9 cellular contexts compared by ENCODE assay signal in genomic region chr6:2845880-2846208, GRCh38. TPM values are rescaled to one million over a fixed set of nuclear protein-coding genes. Genes with fewer than 3 reads are reported as not detected.
DNase-seq lines count a peak whose midpoint lies in the region; ATAC-seq and TF ChIP-seq lines count a peak whose summit lies in the region.
"Had no signal": no experiment of that assay in that cellular context is flagged by ENCODE, and none has a peak within 500 bp of the region (broad histone marks: within the 10 kb centered on the region; RNA-seq: fewer than 3 reads in every experiment).

No MANE protein-coding gene starts in this region.

- H3K4me3 Mint-ChIP-seq in activated T-cell treated with anti-CD3 and anti-CD28 coated beads, Interleukin-2, amount 50 U/mL, for 4 hours = peak overlapping the region; percentile 46
- peak overlapping the region; percentile 27 to 54 (median 44) for H3K4me3 Mint-ChIP-seq in T-cell

- H3K4me1 ChIP-seq in esophagus muscularis mucosa (peaks cover 33 to 41% (median 34%) of the 10 kb centered on the region in 4 donors), stomach (peaks cover 15 to 57% (median 34%) of the 10 kb centered on the region in 4 donors), neuronal stem cell (ENCODE audit: control insufficient read depth in 2 of 2, insufficient read depth in 1 of 2, low read depth in 1 of 2, low read length in 2 of 2) (peaks cover 3 to 5% of the 10 kb centered on the region in 2 donors)

- H2BK120ac ChIP-seq in neuronal stem cell (ENCODE audit: low read depth, low read length) = no peak overlapping the region

- no peak overlapping the region for H3K14ac ChIP-seq in neuronal stem cell (ENCODE audit: low read length)

- no peak for TF ChIP-seq POLR2A in esophagus muscularis mucosa (IDR thresholded peaks at IDR 0.05; ENCODE audit: low read depth)
- TF ChIP-seq POLR2A in stomach (IDR thresholded peaks at IDR 0.05) = no peak

- no peak for ATAC-seq in activated T-cell treated with anti-CD3 and anti-CD28 coated beads, Interleukin-2, amount 50 U/mL, for 4 hours
- ATAC-seq in T-cell (replicated peaks in 1 of 4) = no peak

- H3K27me3 ChIP-seq in esophagus muscularis mucosa (no peaks in the 10 kb centered on the region), stomach (no peaks in the 10 kb centered on the region), neuronal stem cell (ENCODE audit: control insufficient read depth in 3 of 3, insufficient read depth in 3 of 3, low read depth in 1 of 3, low read length in 3 of 3) (no peaks in the 10 kb centered on the region)
- H3K27me3 ChIP-seq: thyroid gland had no signal

- no peak overlapping the region for H3K4ac ChIP-seq in neuronal stem cell (ENCODE audit: low read length)

- H2BK5ac ChIP-seq in neuronal stem cell (ENCODE audit: low read length) = no peak overlapping the region

- no peak overlapping the region for H2BK15ac ChIP-seq in neuronal stem cell (ENCODE audit: low read length)

- H2AFZ ChIP-seq in neuronal stem cell (ENCODE audit: low read length) = no peak overlapping the region

- no peak overlapping the region for H3K9ac ChIP-seq in neuronal stem cell (ENCODE audit: low read depth, low read length, poor library complexity)

- H4K8ac ChIP-seq in neuronal stem cell (ENCODE audit: low read depth, low read length) = no peak overlapping the region

- peaks cover 57% of the 10 kb centered on the region for H3K4me1 Mint-ChIP-seq in activated T-cell treated with anti-CD3 and anti-CD28 coated beads, Interleukin-2, amount 50 U/mL, for 4 hours (ENCODE audit: low read depth)
- H3K4me1 Mint-ChIP-seq in T-cell = peaks cover 46 to 59% (median 53%) of the 10 kb centered on the region in 3 donors

- WGBS in esophagus muscularis mucosa = 63% methylated on average over 6 of the region's 6 CpGs
- 44 to 59% (median 52%) methylated on average over 6 of the region's 6 CpGs for WGBS in stomach, 5 donors
- WGBS in neuronal stem cell (ENCODE audit: extremely low coverage in 2 of 2, insufficient read length in 2 of 2, insufficient replicate concordance in 1 of 2), 2 donors = no CpG with 5 or more reads among the region's 6 CpGs

- DNase-seq in activated T-cell treated with anti-CD3 and anti-CD28 coated beads, Interleukin-2, amount 50 U/mL, for 4 hours = no peak
- DNase-seq in activated T-cell treated with anti-CD3 and anti-CD28 coated beads, Interleukin-2, amount 50 U/mL, for 48 hours = no peak
- no peak for DNase-seq in T-cell
- no peak for DNase-seq in esophagus muscularis mucosa (ENCODE audit: extremely low spot score)
- DNase-seq in stomach = no peak
- DNase-seq in amniotic stem cell (lab: John Stamatoyannopoulos, UW) = no peak
- DNase-seq in C1 segment of cervical spinal cord (lab: John Stamatoyannopoulos, UW) = no peak
- no peak for DNase-seq in neuronal stem cell (ENCODE audit: low spot score)

- H3K36me3 ChIP-seq in esophagus muscularis mucosa (no peaks in the 10 kb centered on the region), stomach (no peaks in the 10 kb centered on the region), neuronal stem cell (replicated peaks in 1 of 2; ENCODE audit: control insufficient read depth in 2 of 2, insufficient read depth in 2 of 2, low read length in 2 of 2) (no peaks in the 10 kb centered on the region)
- H3K36me3 ChIP-seq: thyroid gland had no signal

- H3K27me3 Mint-ChIP-seq in activated T-cell treated with anti-CD3 and anti-CD28 coated beads, Interleukin-2, amount 50 U/mL, for 4 hours (ENCODE audit: low read depth) = no peaks in the 10 kb centered on the region
- no peaks in the 10 kb centered on the region for H3K27me3 Mint-ChIP-seq in T-cell

- peak overlapping the region; percentile 42 to 79 for H3K27ac Mint-ChIP-seq in T-cell

- H3K9me3 Mint-ChIP-seq in activated T-cell treated with anti-CD3 and anti-CD28 coated beads, Interleukin-2, amount 50 U/mL, for 4 hours = no peaks in the 10 kb centered on the region
- H3K9me3 Mint-ChIP-seq in T-cell = peaks cover 0 to 5% (median 0%) of the 10 kb centered on the region in 3 donors

- no peak for TF ChIP-seq EP300 in esophagus muscularis mucosa (IDR thresholded peaks at IDR 0.05)
- TF ChIP-seq EP300 in stomach (IDR thresholded peaks at IDR 0.05) = no peak

- TF ChIP-seq CTCF in esophagus muscularis mucosa (IDR thresholded peaks at IDR 0.05) (no peak), stomach (IDR thresholded peaks at IDR 0.05) (no peak)

- H2BK12ac ChIP-seq in neuronal stem cell (ENCODE audit: low read length) = no peak overlapping the region

- no peaks in the 10 kb centered on the region for H3K79me1 ChIP-seq in neuronal stem cell (ENCODE audit: low read depth, low read length)

- H2AK5ac ChIP-seq in neuronal stem cell (ENCODE audit: low read depth, low read length) = no peak overlapping the region

- H3K18ac ChIP-seq in neuronal stem cell (ENCODE audit: low read length) = no peak overlapping the region

- no peak overlapping the region for H3K23ac ChIP-seq in neuronal stem cell (ENCODE audit: low read depth, low read length, poor library complexity)

- H3K27ac ChIP-seq in esophagus muscularis mucosa (replicated peaks in 1 of 4) = peak overlapping the region; percentile 78 to 83 (median 80)
- H3K27ac ChIP-seq in stomach = peak overlapping the region in 4 of 5 donors; percentile 60 to 88 (median 81)
- H3K27ac ChIP-seq in neuronal stem cell (replicated peaks; ENCODE audit: low read length) = no peak overlapping the region

- H4K91ac ChIP-seq in neuronal stem cell (ENCODE audit: low read depth, low read length, poor library complexity) = no peak overlapping the region

- CTCF ChIA-PET in T-cell (lab: Charles Lee) = interaction anchor here (0.6 to 3.8 kb wide), 34 partner anchors 10 to 221 kb away, joined by 3 to 72 read pairs (median 8); partner anchors contain the start of gene NQO2 (in 1 of the 2)

- H3K4me3 ChIP-seq in esophagus muscularis mucosa (peak overlapping the region in 2 of 4 donors; percentile 25 to 26), stomach (no peak overlapping the region), neuronal stem cell (ENCODE audit: low read length in 2 of 2) (no peak overlapping the region)
- H3K4me3 ChIP-seq: thyroid gland had no signal

- POLR2A ChIA-PET in T-cell (lab: Charles Lee) = interaction anchor here in 1 of 2 donors (1.0 to 3.0 kb wide), 3 partner anchors 46 to 91 kb away, joined by 3 to 23 read pairs (median 10); no protein-coding TSS in a partner anchor

- no peaks in the 10 kb centered on the region for H3K9me3 ChIP-seq in esophagus muscularis mucosa
- no peaks in the 10 kb centered on the region for H3K9me3 ChIP-seq in stomach
- H3K9me3 ChIP-seq in neuronal stem cell (replicated peaks in 1 of 2; ENCODE audit: control insufficient read depth in 2 of 2, insufficient read depth in 1 of 2, low read depth in 1 of 2, low read length in 2 of 2) = no peaks in the 10 kb centered on the region
- H3K9me3 ChIP-seq: thyroid gland had no signal

- intact Hi-C loops in esophagus muscularis mucosa (cut with DNase I) (loop anchor here (2.0 to 5.0 kb wide), 3 partner anchors 66 to 206 kb away; no protein-coding TSS in a partner anchor), stomach (cut with DNase I; ENCODE audit: low total_unique reads) (loop anchor here (5.0 to 10.0 kb wide), 2 partner anchors 51 to 86 kb away; no protein-coding TSS in a partner anchor)

- no peaks in the 10 kb centered on the region for H3K36me3 Mint-ChIP-seq in activated T-cell treated with anti-CD3 and anti-CD28 coated beads, Interleukin-2, amount 50 U/mL, for 4 hours (ENCODE audit: insufficient read depth)
- no peaks in the 10 kb centered on the region for H3K36me3 Mint-ChIP-seq in T-cell

- H3K4me2 ChIP-seq in neuronal stem cell (ENCODE audit: insufficient read depth, low read length, poor library complexity, severe bottlenecking) = no peak overlapping the region

RNA-seq across cellular contexts. Expression of gene SERPINB1, which starts 4.2 kb away (rescaled TPM):
- 10 to 100 TPM; 16.7 to 19.3 (median 18.0) TPM for total RNA-seq in activated T-cell treated with anti-CD3 and anti-CD28 coated beads, Interleukin-2, amount 50 U/mL, for 4 hours
- 10 to 100 TPM; 40.3 to 60.9 (median 50.7) TPM for total RNA-seq in T-cell
- 100 to 1,000 TPM in 1 of 4 donors, 10 to 100 TPM in 3; 23.3 to 123 (median 29.9) TPM for total RNA-seq in esophagus muscularis mucosa
- total RNA-seq in stomach = 100 to 1,000 TPM in 1 of 5 donors, 10 to 100 TPM in 4; 10.3 to 122 (median 18.7) TPM
- 100 to 1,000 TPM; 126 to 146 (median 129) TPM for polyA plus RNA-seq in stomach
- 13.3 TPM for polyA plus RNA-seq in neuronal stem cell (2013, experiment 1 of 2)
- polyA plus RNA-seq in neuronal stem cell (2013, experiment 2 of 2) = 14.7 TPM

RNA-seq across cellular contexts. Expression of gene SERPINB9, which starts 57.3 kb away (rescaled TPM):
- 10 to 100 TPM; 41.0 to 48.0 (median 42.4) TPM for total RNA-seq in activated T-cell treated with anti-CD3 and anti-CD28 coated beads, Interleukin-2, amount 50 U/mL, for 4 hours
- total RNA-seq in T-cell (10 to 100 TPM; 43.2 to 57.2 (median 47.1) TPM), esophagus muscularis mucosa (10 to 100 TPM in 1 of 4 donors, 1 to 10 TPM in 3; 5.4 to 17.7 (median 6.2) TPM), stomach (1 to 10 TPM in 3 of 5 donors, under 1 TPM in 1, not detected in 1; 0.58 to 9.4 (median 2.8) TPM)
- polyA plus RNA-seq in stomach = 1 to 10 TPM; 2.0 to 3.5 (median 2.1) TPM
- 0.96 TPM for polyA plus RNA-seq in neuronal stem cell (2013, experiment 1 of 2)
- 1.1 TPM for polyA plus RNA-seq in neuronal stem cell (2013, experiment 2 of 2)
